11 cellular contexts compared by ENCODE assay signal in the genomic region with DNA sequence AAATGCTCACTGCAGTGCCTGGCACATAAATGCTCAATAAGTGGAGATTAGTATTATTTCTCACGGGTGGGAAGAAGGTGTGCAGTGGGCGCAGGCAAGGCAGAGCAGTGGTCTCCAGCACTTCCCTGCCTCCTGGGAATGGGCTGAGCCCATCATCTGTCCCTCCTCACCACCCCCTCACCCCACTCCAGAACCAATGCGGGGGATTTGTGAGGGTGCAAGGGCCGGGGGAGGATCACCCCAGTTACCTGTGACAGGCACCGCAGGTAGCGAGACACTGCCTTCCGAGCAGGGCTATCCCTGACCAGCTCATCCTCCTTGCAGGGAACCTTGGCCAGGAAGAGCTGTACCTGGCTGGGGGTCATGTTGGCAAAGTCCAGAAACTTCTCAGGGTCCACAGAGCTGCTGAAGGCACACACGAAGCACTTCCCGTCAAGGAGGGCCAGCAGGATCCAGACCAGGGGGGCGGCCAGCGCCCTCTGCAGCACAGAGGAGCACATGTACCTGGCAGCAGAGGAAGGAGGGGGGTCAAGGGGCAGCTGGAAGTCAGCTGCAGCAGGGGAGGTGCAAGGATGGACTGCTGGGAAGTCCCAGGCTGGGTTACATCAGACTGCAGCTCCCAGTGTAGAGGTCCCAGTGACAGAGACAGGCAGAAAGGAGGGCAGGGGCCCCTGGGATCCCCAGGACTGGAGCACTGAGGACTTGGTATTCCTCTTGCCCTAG. TPM values are rescaled to one million over a fixed set of nuclear protein-coding genes. Genes with fewer than 3 reads are reported as not detected.
DNase-seq lines count a peak whose midpoint lies in the region; ATAC-seq and TF ChIP-seq lines count a peak whose summit lies in the region.
"Had no signal": no experiment of that assay in that cellular context is flagged by ENCODE, and none has a peak within 500 bp of the region (broad histone marks: within the 10 kb centered on the region; RNA-seq: fewer than 3 reads in every experiment).

No MANE protein-coding gene starts in this region.

- CTCF ChIA-PET in BJ (lab: Yijun Ruan, JAX): interaction anchor here (0.7 to 3.6 kb wide), 3 partner anchors 9 to 88 kb away, joined by 3 to 19 read pairs (median 3); no protein-coding TSS in a partner anchor

- no peaks in the 10 kb centered on the region for H3K79me2 ChIP-seq in OCI-LY3 (ENCODE audit: low read length)

- no peaks in the 10 kb centered on the region for H3K36me3 ChIP-seq in BJ (ENCODE audit: control insufficient read depth, insufficient read depth, low read length)
- no peaks in the 10 kb centered on the region for H3K36me3 ChIP-seq in OCI-LY3 (replicated peaks; ENCODE audit: low read depth, low read length)

- no peaks in the 10 kb centered on the region for H4K20me1 ChIP-seq in OCI-LY3 (ENCODE audit: insufficient read depth, low read length)

- peak; percentile 25 for TF ChIP-seq CTCF in BJ (IDR thresholded peaks at IDR 0.05; ENCODE audit: insufficient read depth, low read depth, low read length)
- peak; percentile 50 for TF ChIP-seq CTCF in OCI-LY3 (IDR thresholded peaks at IDR 0.05; ENCODE audit: low read depth, low read length)
- peak; percentile 27 for TF ChIP-seq CTCF in fibroblast of pulmonary artery (IDR thresholded peaks at IDR 0.05; ENCODE audit: low read length, missing control alignments)

- no peak overlapping the region for H3K27ac ChIP-seq in OCI-LY3 (ENCODE audit: low read length)
- H3K27ac ChIP-seq: SK-N-MC had no signal

- H3K27me3 ChIP-seq in BJ (ENCODE audit: control insufficient read depth, insufficient read depth, low read length) (no peaks in the 10 kb centered on the region), OCI-LY3 (ENCODE audit: low read depth, low read length) (no peaks in the 10 kb centered on the region)

- H3K9me3 ChIP-seq in OCI-LY3 (ENCODE audit: insufficient read depth, low read length): no peaks in the 10 kb centered on the region

- H3K4me2 ChIP-seq in OCI-LY3 (ENCODE audit: low read length): no peak overlapping the region

- peaks cover 28% of the 10 kb centered on the region for H3K4me1 ChIP-seq in OCI-LY3 (ENCODE audit: low read length)

- H2AFZ ChIP-seq in OCI-LY3 (ENCODE audit: low read depth, low read length): 0 out of 2 replicates have a peak overlapping the region, but pooled peaks have one; percentile 21

- POLR2A ChIA-PET in BJ (lab: Charles Lee): no interaction called here

- ATAC-seq in GM19463 (IDR thresholded peaks at IDR 0.05; ENCODE audit: unreplicated experiment): peak; percentile 43

- no peak overlapping the region for H3K9ac ChIP-seq in OCI-LY3 (ENCODE audit: low read length)

- H3K4me3 ChIP-seq in BJ (ENCODE audit: low read depth, low read length) (no peak overlapping the region), OCI-LY3 (ENCODE audit: low read length) (no peak overlapping the region), fibroblast of pulmonary artery (replicated peaks; ENCODE audit: low read depth, low read length) (no peak overlapping the region)
- H3K4me3 ChIP-seq: SK-N-MC had no signal

- no peak for DNase-seq in BJ (ENCODE audit: low read depth)
- peak; percentile 22 for DNase-seq in fibroblast of pulmonary artery (ENCODE audit: low read depth)
- DNase-seq in AG08395 (ENCODE audit: low spot score): no peak
- DNase-seq in NCI-H524 (lab: John Stamatoyannopoulos, UW): no peak
- DNase-seq in NCI-H187 (lab: John Stamatoyannopoulos, UW): no peak
- no peak for DNase-seq in stimulated activated CD4-positive, alpha-beta T cell treated with anti-CD3 and anti-CD28 coated beads, Interleukin-4, amount 100 ng/mL, for 1 hour
- DNase-seq: kidney; stimulated activated CD4-positive, alpha-beta T cell treated with anti-CD3 and anti-CD28 coated beads, Interleukin-12 subunit alpha, Interleukin-12 subunit beta, amount 100 ng/mL, for 4 hours had no signal

RNA-seq across cellular contexts. Expression of a gene that starts 2.8 kb away (rescaled TPM):
- polyA plus RNA-seq in BJ (2011; rRNA removed): 0.09 TPM in 1 of 2 replicates, not detected in the other
- not detected in 2 replicates for polyA minus RNA-seq in BJ (2011; rRNA and poly(A)+ RNA removed)

RNA-seq across cellular contexts. Expression of a gene that starts 17.3 kb away (rescaled TPM):
- polyA plus RNA-seq in BJ (2011; rRNA removed): 0.37 and 0.58 TPM in 2 replicates
- 0.21 and 0.28 TPM in 2 replicates for polyA minus RNA-seq in BJ (2011; rRNA and poly(A)+ RNA removed)

RNA-seq across cellular contexts. Expression of a gene that starts 17.5 kb away (rescaled TPM):
- polyA plus RNA-seq in BJ (2011; rRNA removed): not detected in 2 replicates
- polyA minus RNA-seq in BJ (2011; rRNA and poly(A)+ RNA removed): not detected in 2 replicates

RNA-seq across cellular contexts. Expression of a gene that starts 24.0 kb away (rescaled TPM):
- polyA plus RNA-seq in BJ (2011; rRNA removed): 46.0 and 80.1 TPM in 2 replicates
- polyA minus RNA-seq in BJ (2011; rRNA and poly(A)+ RNA removed): 44.7 and 50.9 TPM in 2 replicates
